Comparison of ENCODE assay signal across 17 cellular contexts in genomic region chr6:90278129-90278528, GRCh38. TPM values are rescaled to one million over a fixed set of nuclear protein-coding genes. Genes with fewer than 3 reads are reported as not detected.
DNase-seq lines count a peak whose midpoint lies in the region; ATAC-seq and TF ChIP-seq lines count a peak whose summit lies in the region.
"Had no signal": no experiment of that assay in that cellular context is flagged by ENCODE, and none has a peak within 500 bp of the region (broad histone marks: within the 10 kb centered on the region; RNA-seq: fewer than 3 reads in every experiment).

No MANE protein-coding gene starts in this region.

- peak overlapping the region; percentile 29 for H3K27ac Mint-ChIP-seq in activated naive CD4-positive, alpha-beta T cell treated with anti-CD3 and anti-CD28 coated beads, Interleukin-2, amount 10 ng/mL, durations not matched to agents 7 days and 5 days
- peak overlapping the region; percentile 73 to 94 for H3K27ac Mint-ChIP-seq in T-cell
- peak overlapping the region; percentile 70 for H3K27ac Mint-ChIP-seq in central memory CD8-positive, alpha-beta T cell (ENCODE audit: low read depth)
- H3K27ac Mint-ChIP-seq in stimulated activated naive CD8-positive, alpha-beta T cell treated with anti-CD3 and anti-CD28 coated beads, Interleukin-15, amount 100 ng/mL, for 72 hours = peak overlapping the region; percentile 69 to 82

- H3K36me3 ChIP-seq in colonic mucosa = no peaks in the 10 kb centered on the region
- H3K36me3 ChIP-seq: esophagus squamous epithelium, pancreas, thoracic aorta had no signal

- DNase-seq in activated naive CD4-positive, alpha-beta T cell treated with anti-CD3 and anti-CD28 coated beads, Interleukin-2, amount 10 ng/mL, durations not matched to agents 7 days and 5 days = no peak
- DNase-seq in activated naive CD4-positive, alpha-beta T cell (lab: John Stamatoyannopoulos, UW) = no peak
- DNase-seq in T-cell (no peak), cortex of kidney (lab: John Stamatoyannopoulos, UW) (no peak), left ventricle myocardium superior (no peak), colonic mucosa (no peak)
- no peak for DNase-seq in central memory CD8-positive, alpha-beta T cell (ENCODE audit: low spot score in 2 of 2)
- DNase-seq in stimulated activated naive CD8-positive, alpha-beta T cell treated with anti-CD3 and anti-CD28 coated beads, Interleukin-15, amount 100 ng/mL, for 72 hours = no peak
- DNase-seq: activated gamma-delta T cell; effector memory CD4-positive, alpha-beta T cell; esophagus squamous epithelium; KG1; NCI-H1694 treated with DMSO at 0.1 percent for 48 hours; pancreas; Right ventricle myocardium superior had no signal

- no peak overlapping the region for H3K9ac ChIP-seq in colonic mucosa (ENCODE audit: low read depth in 2 of 2, low read length in 2 of 2)

- no peaks in the 10 kb centered on the region for H3K27me3 ChIP-seq in colonic mucosa
- H3K27me3 ChIP-seq: esophagus squamous epithelium, pancreas had no signal

- ATAC-seq in T-cell (replicated peaks in 1 of 4) (no peak), left ventricle myocardium superior (no peak)
- no peak for ATAC-seq in central memory CD8-positive, alpha-beta T cell (replicated peaks; ENCODE audit: extremely low read depth, poor library complexity, severe bottlenecking)
- ATAC-seq in stimulated activated naive CD8-positive, alpha-beta T cell treated with anti-CD3 and anti-CD28 coated beads, Interleukin-15, amount 100 ng/mL, for 72 hours = no peak
- ATAC-seq: pancreas, sciatic nerve had no signal

- H3K27ac ChIP-seq in colonic mucosa = no peak overlapping the region
- H3K27ac ChIP-seq: esophagus squamous epithelium, pancreas, thoracic aorta had no signal

- POLR2A ChIA-PET in T-cell (lab: Charles Lee) = interaction anchor here (0.7 to 1.9 kb wide), 6 partner anchors 10 to 106 kb away, joined by 3 to 7 read pairs (median 4); no protein-coding TSS in a partner anchor

- CTCF ChIA-PET in activated naive CD4-positive, alpha-beta T cell treated with anti-CD3 and anti-CD28 coated beads, Interleukin-2, amount 10 ng/mL, durations not matched to agents 7 days and 5 days (lab: Charles Lee) = interaction anchor here (1.0 to 2.0 kb wide), 4 partner anchors 27 to 336 kb away, joined by 3 to 5 read pairs (median 4); no protein-coding TSS in a partner anchor
- CTCF ChIA-PET in T-cell (lab: Charles Lee) = interaction anchor here (0.5 to 1.7 kb wide), 2 partner anchors 10 to 323 kb away, joined by 5 to 7 read pairs; no protein-coding TSS in a partner anchor

- no peaks in the 10 kb centered on the region for H3K27me3 Mint-ChIP-seq in activated naive CD4-positive, alpha-beta T cell treated with anti-CD3 and anti-CD28 coated beads, Interleukin-2, amount 10 ng/mL, durations not matched to agents 7 days and 5 days
- H3K27me3 Mint-ChIP-seq in T-cell = no peaks in the 10 kb centered on the region
- H3K27me3 Mint-ChIP-seq in central memory CD8-positive, alpha-beta T cell = peaks cover 10% of the 10 kb centered on the region
- H3K27me3 Mint-ChIP-seq in stimulated activated naive CD8-positive, alpha-beta T cell treated with anti-CD3 and anti-CD28 coated beads, Interleukin-15, amount 100 ng/mL, for 72 hours = no peaks in the 10 kb centered on the region

- TF ChIP-seq CTCF in colonic mucosa (IDR thresholded peaks at IDR 0.05) = no peak

- no peaks in the 10 kb centered on the region for H3K9me3 Mint-ChIP-seq in activated naive CD4-positive, alpha-beta T cell treated with anti-CD3 and anti-CD28 coated beads, Interleukin-2, amount 10 ng/mL, durations not matched to agents 7 days and 5 days
- H3K9me3 Mint-ChIP-seq in T-cell = no peaks in the 10 kb centered on the region
- H3K9me3 Mint-ChIP-seq in central memory CD8-positive, alpha-beta T cell = no peaks in the 10 kb centered on the region
- H3K9me3 Mint-ChIP-seq in stimulated activated naive CD8-positive, alpha-beta T cell treated with anti-CD3 and anti-CD28 coated beads, Interleukin-15, amount 100 ng/mL, for 72 hours = no peaks in the 10 kb centered on the region

- no peaks in the 10 kb centered on the region for H3K4me1 ChIP-seq in colonic mucosa
- H3K4me1 ChIP-seq: esophagus squamous epithelium, pancreas had no signal

- H3K4me3 Mint-ChIP-seq in activated naive CD4-positive, alpha-beta T cell treated with anti-CD3 and anti-CD28 coated beads, Interleukin-2, amount 10 ng/mL, durations not matched to agents 7 days and 5 days = no peak overlapping the region
- H3K4me3 Mint-ChIP-seq in T-cell = peak overlapping the region; percentile 2 to 72 (median 6)
- H3K4me3 Mint-ChIP-seq in central memory CD8-positive, alpha-beta T cell = no peak overlapping the region
- H3K4me3 Mint-ChIP-seq in stimulated activated naive CD8-positive, alpha-beta T cell treated with anti-CD3 and anti-CD28 coated beads, Interleukin-15, amount 100 ng/mL, for 72 hours = peak overlapping the region; percentile 66 to 81

- peaks cover 39% of the 10 kb centered on the region for H3K36me3 Mint-ChIP-seq in activated naive CD4-positive, alpha-beta T cell treated with anti-CD3 and anti-CD28 coated beads, Interleukin-2, amount 10 ng/mL, durations not matched to agents 7 days and 5 days
- peaks cover 12% of the 10 kb centered on the region for H3K36me3 Mint-ChIP-seq in T-cell
- H3K36me3 Mint-ChIP-seq in central memory CD8-positive, alpha-beta T cell (ENCODE audit: insufficient read depth) = peaks cover 15% of the 10 kb centered on the region

- intact Hi-C loops in left ventricle myocardium superior (cut with micrococcal nuclease) (no loop called here), colonic mucosa (cut with DNase I) (no loop called here)

- H3K4me3 ChIP-seq in colonic mucosa = no peak overlapping the region
- H3K4me3 ChIP-seq: esophagus squamous epithelium, pancreas, thoracic aorta had no signal

- H3K9me3 ChIP-seq in colonic mucosa = no peaks in the 10 kb centered on the region
- H3K9me3 ChIP-seq: esophagus squamous epithelium, pancreas, thoracic aorta had no signal

- H3K4me1 Mint-ChIP-seq in activated naive CD4-positive, alpha-beta T cell treated with anti-CD3 and anti-CD28 coated beads, Interleukin-2, amount 10 ng/mL, durations not matched to agents 7 days and 5 days = peaks cover 92% of the 10 kb centered on the region
- peaks cover 88 to 92% (median 89%) of the 10 kb centered on the region in 3 donors for H3K4me1 Mint-ChIP-seq in T-cell
- peaks cover 28% of the 10 kb centered on the region for H3K4me1 Mint-ChIP-seq in central memory CD8-positive, alpha-beta T cell
- H3K4me1 Mint-ChIP-seq in stimulated activated naive CD8-positive, alpha-beta T cell treated with anti-CD3 and anti-CD28 coated beads, Interleukin-15, amount 100 ng/mL, for 72 hours = peaks cover 93% of the 10 kb centered on the region

RNA-seq across cellular contexts. Expression of gene BACH2, which starts 18.5 kb away (rescaled TPM):
- 100 to 1,000 TPM in 2 of 5 donors, 10 to 100 TPM in 3; 81.9 to 196 (median 96.7) TPM for total RNA-seq in T-cell
- 1.5 TPM for total RNA-seq in left ventricle myocardium superior
- 1 to 10 TPM in 1 of 2 donors, under 1 TPM in 1; 0.52 to 1.2 TPM for total RNA-seq in colonic mucosa

Comparison
In these comparisons a context has a peak if more than half of its experiments do, and no peak if none do; other contexts are left out.
1. H3K27ac Mint-ChIP-seq: peak in every context shown above with its lines; median percentile 84 in T-cell; 76 in stimulated activated naive CD8-positive, alpha-beta T cell treated with anti-CD3 and anti-CD28 coated beads, Interleukin-15, amount 100 ng/mL, for 72 hours; 70 in central memory CD8-positive, alpha-beta T cell; 29 in activated naive CD4-positive, alpha-beta T cell treated with anti-CD3 and anti-CD28 coated beads, Interleukin-2, amount 10 ng/mL, durations not matched to agents 7 days and 5 days.
2. H3K4me3 Mint-ChIP-seq: peak in T-cell (3 of 3) and stimulated activated naive CD8-positive, alpha-beta T cell treated with anti-CD3 and anti-CD28 coated beads, Interleukin-15, amount 100 ng/mL, for 72 hours (2 of 2); none in activated naive CD4-positive, alpha-beta T cell treated with anti-CD3 and anti-CD28 coated beads, Interleukin-2, amount 10 ng/mL, durations not matched to agents 7 days and 5 days (single experiment) and central memory CD8-positive, alpha-beta T cell (single experiment).
3. RNA of gene BACH2, which starts 18.5 kb away (total RNA-seq): 81.9 to 196 TPM in T-cell; 1.5 TPM in left ventricle myocardium superior (single experiment) and 0.52 to 1.2 TPM in colonic mucosa; every median in the first group is over 10 times any median in the second.